27 cellular contexts compared by ENCODE assay signal in genomic region chr3:133425898-133426297, GRCh38. TPM values are rescaled to one million over a fixed set of nuclear protein-coding genes. Genes with fewer than 3 reads are reported as not detected.
"Had no signal": no experiment of that assay in that cellular context is flagged by ENCODE, and none has a peak within 500 bp of the region (broad histone marks: within the 10 kb centered on the region; RNA-seq: fewer than 3 reads in every experiment).

No MANE protein-coding gene starts in this region.

- H3K27me3 Mint-ChIP-seq: activated CD4-positive, alpha-beta memory T cell treated with anti-CD3 and anti-CD28 coated beads for 36 hours; activated T-helper 17 cell treated with anti-CD3 and anti-CD28 coated beads, Interleukin-2, amount 50 U/mL, for 72 hours; stimulated activated naive CD8-positive, alpha-beta T cell treated with anti-CD3 and anti-CD28 coated beads, Interleukin-15, amount 100 ng/mL, for 72 hours had no signal

- H3K4me1 Mint-ChIP-seq: activated T-helper 17 cell treated with anti-CD3 and anti-CD28 coated beads, Interleukin-2, amount 50 U/mL, for 72 hours; immature natural killer cell had no signal

- ATAC-seq: left colon; naive thymus-derived CD4-positive, alpha-beta T cell had no signal

- H3K27ac Mint-ChIP-seq: activated CD4-positive, alpha-beta memory T cell treated with anti-CD3 and anti-CD28 coated beads for 36 hours; activated T-helper 17 cell treated with anti-CD3 and anti-CD28 coated beads, Interleukin-2, amount 50 U/mL, for 72 hours; immature natural killer cell; T-helper 1 cell treated with Interleukin-12 subunit alpha and Interleukin-12 subunit beta and Interleukin-4 antibody, amounts not matched to agents 30 μg/mL and 1 μg/mL, for 36 hours had no signal

- H3K36me3 Mint-ChIP-seq: activated CD4-positive, alpha-beta memory T cell treated with anti-CD3 and anti-CD28 coated beads for 36 hours; immature natural killer cell; naive thymus-derived CD4-positive, alpha-beta T cell had no signal

- H3K9me3 Mint-ChIP-seq: activated CD4-positive, alpha-beta memory T cell treated with anti-CD3 and anti-CD28 coated beads for 36 hours; activated T-cell treated with anti-CD3 and anti-CD28 coated beads, Interleukin-2, amount 50 U/mL, for 24 hours; activated T-helper 17 cell treated with anti-CD3 and anti-CD28 coated beads, Interleukin-2, amount 50 U/mL, for 72 hours; immature natural killer cell; stimulated activated naive CD8-positive, alpha-beta T cell treated with anti-CD3 and anti-CD28 coated beads, Interleukin-15, amount 100 ng/mL, for 72 hours; T-helper 1 cell treated with Interleukin-12 subunit alpha and Interleukin-12 subunit beta and Interleukin-4 antibody, amounts not matched to agents 30 μg/mL and 1 μg/mL, for 36 hours had no signal

- FAIRE-seq: kidney, TTC549 had no signal

- DNase-seq: activated CD4-positive, alpha-beta memory T cell treated with anti-CD3 and anti-CD28 coated beads for 36 hours; activated CD4-positive, alpha-beta T cell treated with anti-CD3 and anti-CD28 coated beads for 48 hours; activated CD8-positive, alpha-beta memory T cell treated with anti-CD3 and anti-CD28 coated beads, Interleukin-2, amount 50 U/mL, for 48 hours; activated gamma-delta T cell treated with Interleukin-2 at 50 U/mL for 16 hours; activated naive CD4-positive, alpha-beta T cell treated with anti-CD3 and anti-CD28 coated beads, Interleukin-2, amount 50 U/mL, for 16 hours; activated T-cell treated with anti-CD3 and anti-CD28 coated beads, Interleukin-2, amount 50 U/mL, for 24 hours; central memory CD4-positive, alpha-beta T cell; foreskin fibroblast; heart left ventricle; hypothalamus; immature natural killer cell; kidney; left colon; midbrain; naive thymus-derived CD4-positive, alpha-beta T cell; occipital lobe; right cardiac atrium; stimulated activated CD4-positive, alpha-beta T cell treated with anti-CD3 and anti-CD28 coated beads, Interleukin-2, amount 100 ng/mL, for 48 hours; stimulated activated naive CD8-positive, alpha-beta T cell treated with anti-CD3 and anti-CD28 coated beads, Interleukin-15, amount 100 ng/mL, for 72 hours; substantia nigra; T-helper 9 cell had no signal

- H3K4me3 Mint-ChIP-seq: activated CD4-positive, alpha-beta memory T cell treated with anti-CD3 and anti-CD28 coated beads for 36 hours; activated T-cell treated with anti-CD3 and anti-CD28 coated beads, Interleukin-2, amount 50 U/mL, for 24 hours; activated T-helper 17 cell treated with anti-CD3 and anti-CD28 coated beads, Interleukin-2, amount 50 U/mL, for 72 hours; immature natural killer cell; naive thymus-derived CD4-positive, alpha-beta T cell; stimulated activated naive CD8-positive, alpha-beta T cell treated with anti-CD3 and anti-CD28 coated beads, Interleukin-15, amount 100 ng/mL, for 72 hours; T-helper 1 cell treated with Interleukin-12 subunit alpha and Interleukin-12 subunit beta and Interleukin-4 antibody, amounts not matched to agents 30 μg/mL and 1 μg/mL, for 36 hours had no signal

RNA-seq across cellular contexts. Expression of gene BFSP2, which starts 26.0 kb away (rescaled TPM):
- total RNA-seq: activated CD4-positive, alpha-beta memory T cell treated with anti-CD3 and anti-CD28 coated beads for 36 hours; breast epithelium; esophagus mucosa; heart left ventricle; left colon; liver; naive thymus-derived CD4-positive, alpha-beta T cell; right cardiac atrium had no signal
